17 cellular contexts compared by ENCODE assay signal in the genomic region with DNA sequence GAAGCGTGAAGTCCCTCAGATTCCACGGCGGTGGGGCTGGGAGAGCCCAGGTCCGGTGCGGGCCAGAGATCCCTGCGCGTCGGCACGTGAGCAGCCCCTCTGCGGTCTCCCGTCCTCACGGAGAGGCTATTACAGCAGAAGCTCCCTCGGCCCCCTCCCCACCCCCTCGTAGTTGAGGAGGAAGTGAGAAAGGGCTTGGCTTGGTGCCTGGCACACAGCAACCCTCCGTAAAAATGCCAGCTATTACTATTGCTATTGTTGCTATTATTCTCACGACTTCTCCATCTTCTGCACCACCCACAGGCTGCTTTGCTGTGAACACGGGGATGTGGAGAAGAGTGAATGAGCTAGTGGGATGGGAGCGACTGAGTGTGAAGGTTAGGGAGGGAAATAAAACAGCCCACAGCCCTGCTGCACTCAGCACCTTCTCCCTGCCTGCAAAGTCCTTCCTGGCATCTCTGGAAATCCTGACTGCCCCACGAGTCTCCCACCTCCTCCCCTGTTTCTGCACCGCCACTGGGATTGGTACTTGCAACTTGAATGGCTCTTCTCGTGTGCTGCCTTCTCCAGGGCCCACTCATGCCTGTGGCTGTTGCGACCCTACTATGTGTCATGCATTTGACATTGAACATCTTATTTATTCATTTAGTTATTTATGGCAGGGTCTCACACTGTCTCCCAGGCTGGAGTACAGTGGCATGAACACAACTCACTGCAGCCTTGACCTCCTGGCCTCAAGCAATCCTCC. TPM values are rescaled to one million over a fixed set of nuclear protein-coding genes. Genes with fewer than 3 reads are reported as not detected.
A peak's percentile ranks its signal among the peaks of the same experiment; 100 is the strongest.
DNase-seq lines count a peak whose midpoint lies in the region; ATAC-seq and TF ChIP-seq lines count a peak whose summit lies in the region.
"Had no signal": no experiment of that assay in that cellular context is flagged by ENCODE, and none has a peak within 500 bp of the region (broad histone marks: within the 10 kb centered on the region; RNA-seq: fewer than 3 reads in every experiment).

No MANE protein-coding gene starts in this region.

- no peak overlapping the region for H3K4me3 ChIP-seq in WERI-Rb-1 (ENCODE audit: low read depth, low read length)
- H3K4me3 ChIP-seq: upper lobe of right lung had no signal

- H3K4me1 Mint-ChIP-seq in stimulated activated memory B cell treated with anti-CD40 and anti-IgM and Interleukin-4, amounts not matched to agents 10 μg/mL and 1 μg/mL and 100 μg/mL, for 72 hours, result peaks cover 55% of the 10 kb centered on the region

- no peaks in the 10 kb centered on the region for H3K36me3 ChIP-seq in WERI-Rb-1
- H3K36me3 ChIP-seq: upper lobe of right lung had no signal

- H3K27ac ChIP-seq in WERI-Rb-1, result no peak overlapping the region
- H3K27ac ChIP-seq: parathyroid adenoma, upper lobe of right lung had no signal

- H3K27me3 ChIP-seq in WERI-Rb-1 (ENCODE audit: insufficient read depth, low read depth, severe bottlenecking), result no peaks in the 10 kb centered on the region
- H3K27me3 ChIP-seq: upper lobe of right lung had no signal

- H3K27ac Mint-ChIP-seq in stimulated activated memory B cell treated with anti-CD40 and anti-IgM and Interleukin-4, amounts not matched to agents 10 μg/mL and 1 μg/mL and 100 μg/mL, for 72 hours, result peak overlapping the region; percentile 78
- H3K27ac Mint-ChIP-seq: activated CD8-positive, alpha-beta T cell treated with anti-CD3 and anti-CD28 coated beads, Interleukin-2, amount 10 ng/mL, durations not matched to agents 7 days and 5 days had no signal

- peak overlapping the region; percentile 29 for H3K4me3 Mint-ChIP-seq in stimulated activated memory B cell treated with anti-CD40 and anti-IgM and Interleukin-4, amounts not matched to agents 10 μg/mL and 1 μg/mL and 100 μg/mL, for 72 hours
- H3K4me3 Mint-ChIP-seq: activated CD8-positive, alpha-beta T cell treated with anti-CD3 and anti-CD28 coated beads, Interleukin-2, amount 10 ng/mL, durations not matched to agents 7 days and 5 days had no signal

- peaks cover 5% of the 10 kb centered on the region for H3K9me3 ChIP-seq in WERI-Rb-1 (ENCODE audit: severe bottlenecking)
- H3K9me3 ChIP-seq: upper lobe of right lung had no signal

- no peaks in the 10 kb centered on the region for H3K36me3 Mint-ChIP-seq in stimulated activated memory B cell treated with anti-CD40 and anti-IgM and Interleukin-4, amounts not matched to agents 10 μg/mL and 1 μg/mL and 100 μg/mL, for 72 hours

- peak; percentile 78 for ATAC-seq in stimulated activated memory B cell treated with anti-CD40 and anti-IgM and Interleukin-4, amounts not matched to agents 10 μg/mL and 1 μg/mL and 100 μg/mL, for 72 hours
- ATAC-seq in GM21528 (IDR thresholded peaks at IDR 0.05; ENCODE audit: low FRiP score, unreplicated experiment), result no peak
- ATAC-seq: activated CD8-positive, alpha-beta T cell treated with anti-CD3 and anti-CD28 coated beads, Interleukin-2, amount 10 ng/mL, durations not matched to agents 7 days and 5 days; Panc1; upper lobe of right lung had no signal

- H3K27me3 Mint-ChIP-seq in stimulated activated memory B cell treated with anti-CD40 and anti-IgM and Interleukin-4, amounts not matched to agents 10 μg/mL and 1 μg/mL and 100 μg/mL, for 72 hours, result peaks cover 12% of the 10 kb centered on the region

- peak; percentile 39 for DNase-seq in SIG-M5 treated with dmso at 0.1 percent for 504 hours (lab: John Stamatoyannopoulos, UW; ENCODE audit: unreplicated experiment)
- no peak for DNase-seq in SIG-M5 (lab: John Stamatoyannopoulos, UW)
- DNase-seq in NCI-H2107 (lab: John Stamatoyannopoulos, UW), result peak; percentile 20
- peak; percentile 23 for DNase-seq in dermis blood vessel endothelial cell
- DNase-seq in WERI-Rb-1, result no peak
- DNase-seq in epidermal melanocyte (ENCODE audit: insufficient read length, low spot score), result no peak
- DNase-seq: activated CD8-positive, alpha-beta T cell treated with anti-CD3 and anti-CD28 coated beads, Interleukin-2, amount 10 ng/mL, durations not matched to agents 7 days and 5 days; erythroblast; HCEC 1CT; mesendoderm; NCI-H2029; stimulated activated CD4-positive, alpha-beta T cell treated with anti-CD3 and anti-CD28 coated beads, Interleukin-15, amount 100 ng/mL, for 24 hours; upper lobe of right lung had no signal

- TF ChIP-seq CTCF in WERI-Rb-1 (IDR thresholded peaks at IDR 0.05; ENCODE audit: low read depth, low read length), result no peak

- H3K9me3 Mint-ChIP-seq in stimulated activated memory B cell treated with anti-CD40 and anti-IgM and Interleukin-4, amounts not matched to agents 10 μg/mL and 1 μg/mL and 100 μg/mL, for 72 hours, result no peaks in the 10 kb centered on the region

RNA-seq across cellular contexts. Expression of a gene that starts 26.6 kb away (rescaled TPM):
- 25.4 and 41.0 TPM in 2 replicates for total RNA-seq in dermis blood vessel endothelial cell

Comparison
In these comparisons a context has a peak if more than half of its experiments do, and no peak if none do; other contexts are left out.
1. DNase-seq: peak in SIG-M5 treated with dmso at 0.1 percent for 504 hours (single experiment), NCI-H2107 (single experiment) and dermis blood vessel endothelial cell (single experiment); none in SIG-M5 (single experiment), WERI-Rb-1 (single experiment) and epidermal melanocyte (single experiment).